ENCODE assay signal across 18 cellular contexts in the genomic region with DNA sequence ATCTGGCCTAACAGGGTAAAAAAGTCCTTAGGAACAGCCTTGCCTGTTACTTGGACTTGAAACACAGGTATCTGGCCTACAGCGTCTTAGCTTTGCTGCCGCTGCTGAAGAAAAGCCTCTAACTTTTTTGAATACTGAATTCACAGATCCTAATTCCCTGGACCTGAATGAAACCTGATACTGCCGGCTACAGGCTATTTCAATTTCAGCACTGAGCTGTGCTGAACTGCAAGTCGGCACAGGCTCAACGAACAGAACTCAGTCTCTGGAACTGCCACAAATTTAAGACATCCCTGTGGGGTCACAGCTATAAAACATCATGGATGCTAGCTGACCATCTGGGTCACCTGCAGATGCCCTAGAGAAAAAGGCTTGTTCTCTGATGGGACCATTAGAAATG. TPM values are rescaled to one million over a fixed set of nuclear protein-coding genes. Genes with fewer than 3 reads are reported as not detected.
A peak's percentile ranks its signal among the peaks of the same experiment; 100 is the strongest.
DNase-seq lines count a peak whose midpoint lies in the region; ATAC-seq, FAIRE-seq and TF ChIP-seq lines count a peak whose summit lies in the region.
"Had no signal": no experiment of that assay in that cellular context is flagged by ENCODE, and none has a peak within 500 bp of the region (broad histone marks: within the 10 kb centered on the region; RNA-seq: fewer than 3 reads in every experiment).

No MANE protein-coding gene starts in this region.

- H3K36me3 ChIP-seq in HEK293 (ENCODE audit: control insufficient read depth in 2 of 2, insufficient read depth in 1 of 2, low read length in 2 of 2) (no peaks in the 10 kb centered on the region), adrenal gland (replicated peaks in 1 of 2) (no peaks in the 10 kb centered on the region), body of pancreas (replicated peaks in 1 of 2; ENCODE audit: insufficient read depth in 1 of 2, low read depth in 2 of 2) (no peaks in the 10 kb centered on the region)
- no peaks in the 10 kb centered on the region for H3K36me3 ChIP-seq in naive thymus-derived CD4-positive, alpha-beta T cell (ENCODE audit: control insufficient read depth in 2 of 3, insufficient read depth in 3 of 3, low read length in 3 of 3)
- H3K36me3 ChIP-seq: BLaER1 treated with 17β-estradiol and CSF1 and Interleukin-3, amounts not matched to agents 10 nM and 100 nM; esophagus squamous epithelium; MG63 had no signal

- TF ChIP-seq POLR2A in adrenal gland (IDR thresholded peaks at IDR 0.05) (peak in 1 of 2 donors; percentile 26), GM12892 (IDR thresholded peaks at IDR 0.05; ENCODE audit: low read depth, low read length) (no peak), body of pancreas (IDR thresholded peaks at IDR 0.05) (no peak)

- POLR2A ChIA-PET in HEK293 (lab: Yijun Ruan, JAX) = no interaction called here
- POLR2A ChIA-PET in naive thymus-derived CD4-positive, alpha-beta T cell (lab: Charles Lee) = no interaction called here

- 12 to 37% (median 26%) methylated on average over 2 to 5 of the region's 5 CpGs for WGBS in adrenal gland, 4 donors
- 10 to 26% methylated on average over 2 to 5 of the region's 5 CpGs for WGBS in body of pancreas, 2 donors

- DNase-seq in AG08395 (ENCODE audit: low spot score) = peak; percentile 27
- DNase-seq in adrenal gland = peak in 5 of 7 donors; percentile 20 to 36 (median 25)
- peak; percentile 18 for DNase-seq in iPS-NIHi7 (ENCODE audit: extremely low spot score)
- no peak for DNase-seq in GM12892 (ENCODE audit: insufficient read length)
- DNase-seq in body of pancreas = no peak
- DNase-seq in NCI-H146 (lab: John Stamatoyannopoulos, UW) = no peak
- DNase-seq in naive thymus-derived CD4-positive, alpha-beta T cell = no peak
- DNase-seq: activated CD8-positive, alpha-beta T cell treated with anti-CD3 and anti-CD28 coated beads for 36 hours; activated naive CD4-positive, alpha-beta T cell; esophagus squamous epithelium; MG63; stimulated activated naive CD8-positive, alpha-beta T cell treated with anti-CD3 and anti-CD28 coated beads, Interleukin-15, Interleukin-2, amounts not matched to agents 100 U/mL and 50 U/mL, for 24 hours; T1000 had no signal

- CTCF ChIA-PET in HEK293 (lab: Yijun Ruan, JAX) = no interaction called here
- CTCF ChIA-PET in naive thymus-derived CD4-positive, alpha-beta T cell (lab: Charles Lee) = no interaction called here

- intact Hi-C loops in adrenal gland (cut with DNase I) (no loop called here), body of pancreas (cut with DNase I) (no loop called here)
- intact Hi-C loops in naive thymus-derived CD4-positive, alpha-beta T cell (cut with micrococcal nuclease) = no loop called here

- H3K9me3 ChIP-seq in HEK293 (ENCODE audit: control insufficient read depth, insufficient read depth, low read depth, low read length) = no peaks in the 10 kb centered on the region
- no peaks in the 10 kb centered on the region for H3K9me3 ChIP-seq in adrenal gland (replicated peaks in 1 of 3)
- no peaks in the 10 kb centered on the region for H3K9me3 ChIP-seq in body of pancreas
- no peaks in the 10 kb centered on the region for H3K9me3 ChIP-seq in naive thymus-derived CD4-positive, alpha-beta T cell (ENCODE audit: control insufficient read depth in 2 of 3, low read length in 3 of 3)
- H3K9me3 ChIP-seq: BLaER1 treated with 17β-estradiol and CSF1 and Interleukin-3, amounts not matched to agents 10 nM and 100 nM; esophagus squamous epithelium; MG63 had no signal

- H3K27me3 ChIP-seq in adrenal gland (no peaks in the 10 kb centered on the region), body of pancreas (no peaks in the 10 kb centered on the region)
- no peaks in the 10 kb centered on the region for H3K27me3 ChIP-seq in naive thymus-derived CD4-positive, alpha-beta T cell (ENCODE audit: control insufficient read depth in 2 of 2, insufficient read depth in 2 of 2, low read length in 2 of 2)
- H3K27me3 ChIP-seq: MG63 had no signal

- H3K27me3 Mint-ChIP-seq in naive thymus-derived CD4-positive, alpha-beta T cell = peaks cover 4 to 12% (median 5%) of the 10 kb centered on the region in 5 donors

- no peak overlapping the region for H3K4me3 ChIP-seq in HEK293 (ENCODE audit: low read depth, low read length)
- H3K4me3 ChIP-seq in adrenal gland = peak overlapping the region in 1 of 4 donors; percentile 19
- no peak overlapping the region for H3K4me3 ChIP-seq in body of pancreas
- H3K4me3 ChIP-seq in naive thymus-derived CD4-positive, alpha-beta T cell (ENCODE audit: low read length) = no peak overlapping the region
- H3K4me3 ChIP-seq: BLaER1 treated with 17β-estradiol and CSF1 and Interleukin-3, amounts not matched to agents 10 nM and 100 nM; esophagus squamous epithelium; MG63 had no signal

- H3K36me3 Mint-ChIP-seq in naive thymus-derived CD4-positive, alpha-beta T cell = no peaks in the 10 kb centered on the region

- no peaks in the 10 kb centered on the region for H3K4me1 Mint-ChIP-seq in naive thymus-derived CD4-positive, alpha-beta T cell

- no peak for FAIRE-seq in GM12892 (lab: Jason Lieb, UNC)
- FAIRE-seq: RCC 7860 had no signal

- no peak overlapping the region for H3K27ac Mint-ChIP-seq in naive thymus-derived CD4-positive, alpha-beta T cell
- H3K27ac Mint-ChIP-seq: activated CD8-positive, alpha-beta T cell treated with anti-CD3 and anti-CD28 coated beads for 36 hours had no signal

- ATAC-seq in body of pancreas = no peak
- no peak for ATAC-seq in naive thymus-derived CD4-positive, alpha-beta T cell
- ATAC-seq: activated CD8-positive, alpha-beta T cell treated with anti-CD3 and anti-CD28 coated beads for 36 hours; stimulated activated naive CD8-positive, alpha-beta T cell treated with anti-CD3 and anti-CD28 coated beads, Interleukin-15, Interleukin-2, amounts not matched to agents 100 U/mL and 50 U/mL, for 24 hours had no signal

- H3K9me3 Mint-ChIP-seq in naive thymus-derived CD4-positive, alpha-beta T cell = peaks cover 0 to 3% (median 0%) of the 10 kb centered on the region in 11 donors
- H3K9me3 Mint-ChIP-seq: activated CD8-positive, alpha-beta T cell treated with anti-CD3 and anti-CD28 coated beads for 36 hours had no signal

- H3K27ac ChIP-seq in HEK293 (ENCODE audit: extremely low read depth, low read depth, low read length) (no peak overlapping the region), adrenal gland (peak overlapping the region in 4 of 5 donors; percentile 27 to 72 (median 58)), body of pancreas (no peak overlapping the region)
- no peak overlapping the region for H3K27ac ChIP-seq in naive thymus-derived CD4-positive, alpha-beta T cell (ENCODE audit: low read depth, low read length)
- H3K27ac ChIP-seq: BLaER1 treated with 17β-estradiol and CSF1 and Interleukin-3, amounts not matched to agents 10 nM and 100 nM had no signal

- H3K4me1 ChIP-seq in HEK293 (ENCODE audit: control insufficient read depth, insufficient read depth, low read length) = no peaks in the 10 kb centered on the region
- H3K4me1 ChIP-seq in adrenal gland (replicated peaks in 1 of 2) = peaks cover 8 to 9% of the 10 kb centered on the region in 2 donors
- H3K4me1 ChIP-seq in body of pancreas = no peaks in the 10 kb centered on the region
- no peaks in the 10 kb centered on the region for H3K4me1 ChIP-seq in naive thymus-derived CD4-positive, alpha-beta T cell (ENCODE audit: control insufficient read depth in 2 of 2, insufficient read depth in 2 of 2, low read length in 2 of 2)
- H3K4me1 ChIP-seq: BLaER1 treated with 17β-estradiol and CSF1 and Interleukin-3, amounts not matched to agents 10 nM and 100 nM had no signal

- H3K4me3 Mint-ChIP-seq in naive thymus-derived CD4-positive, alpha-beta T cell = no peak overlapping the region
- H3K4me3 Mint-ChIP-seq: activated CD8-positive, alpha-beta T cell treated with anti-CD3 and anti-CD28 coated beads for 36 hours had no signal

- TF ChIP-seq CTCF in HEK293 (tag by site-specific recombination; IDR thresholded peaks at IDR 0.05) (no peak), adrenal gland (IDR thresholded peaks at IDR 0.05) (no peak), body of pancreas (IDR thresholded peaks at IDR 0.05) (no peak)

TF ChIP-seq in HEK293, 187 proteins besides CTCF, POLR2A, EP300 and RAD21:
- TF ChIP-seq ZNF677 (tag by site-specific recombination; IDR thresholded peaks at IDR 0.05) (no peak), TRIM28 (IDR thresholded peaks at IDR 0.05; ENCODE audit: borderline replicate concordance, low read length) (0 out of 2 replicates have a peak, but pooled peaks have one; percentile 48)

RNA-seq across cellular contexts. Expression of a gene that starts 7.2 kb away (rescaled TPM):
- 10 to 100 TPM in 7 of 8 donors, 1 to 10 TPM in 1; 5.4 to 77.4 (median 44.7) TPM for total RNA-seq in adrenal gland
- 10 to 100 TPM; 13.1 to 36.5 (median 29.1) TPM for polyA plus RNA-seq in adrenal gland
- not detected for polyA plus RNA-seq in GM12892 (2012; ENCODE audit: missing spikeins)
- total RNA-seq in body of pancreas = under 1 TPM in 1 of 2 donors, not detected in 1; 0.78 TPM
- total RNA-seq in naive thymus-derived CD4-positive, alpha-beta T cell = not detected
- not detected for polyA plus RNA-seq in naive thymus-derived CD4-positive, alpha-beta T cell
- total RNA-seq: activated CD8-positive, alpha-beta T cell treated with anti-CD3 and anti-CD28 coated beads for 36 hours; chondrocyte had no signal

RNA-seq across cellular contexts. Expression of a gene that starts 55.0 kb away (rescaled TPM):
- total RNA-seq in adrenal gland (not detected), body of pancreas (not detected)
- not detected for polyA plus RNA-seq in adrenal gland
- not detected for polyA plus RNA-seq in GM12892 (2012; ENCODE audit: missing spikeins)
- not detected for total RNA-seq in naive thymus-derived CD4-positive, alpha-beta T cell
- polyA plus RNA-seq in naive thymus-derived CD4-positive, alpha-beta T cell = not detected
- total RNA-seq: activated CD8-positive, alpha-beta T cell treated with anti-CD3 and anti-CD28 coated beads for 36 hours; chondrocyte; esophagus squamous epithelium; H1 had no signal

Comparison
In these comparisons a context has a peak if more than half of its experiments do, and no peak if none do; other contexts are left out.
1. DNase-seq: peak in AG08395 (single experiment), adrenal gland (5 of 7) and iPS-NIHi7 (single experiment); none in GM12892 (single experiment), body of pancreas (0 of 4), NCI-H146 (single experiment) and naive thymus-derived CD4-positive, alpha-beta T cell (0 of 9).
2. H3K27ac ChIP-seq: peak in adrenal gland (4 of 5); none in HEK293 (single experiment), body of pancreas (0 of 4) and naive thymus-derived CD4-positive, alpha-beta T cell (single experiment).